Comparison of ENCODE assay signal across 11 cellular contexts in the genomic region with DNA sequence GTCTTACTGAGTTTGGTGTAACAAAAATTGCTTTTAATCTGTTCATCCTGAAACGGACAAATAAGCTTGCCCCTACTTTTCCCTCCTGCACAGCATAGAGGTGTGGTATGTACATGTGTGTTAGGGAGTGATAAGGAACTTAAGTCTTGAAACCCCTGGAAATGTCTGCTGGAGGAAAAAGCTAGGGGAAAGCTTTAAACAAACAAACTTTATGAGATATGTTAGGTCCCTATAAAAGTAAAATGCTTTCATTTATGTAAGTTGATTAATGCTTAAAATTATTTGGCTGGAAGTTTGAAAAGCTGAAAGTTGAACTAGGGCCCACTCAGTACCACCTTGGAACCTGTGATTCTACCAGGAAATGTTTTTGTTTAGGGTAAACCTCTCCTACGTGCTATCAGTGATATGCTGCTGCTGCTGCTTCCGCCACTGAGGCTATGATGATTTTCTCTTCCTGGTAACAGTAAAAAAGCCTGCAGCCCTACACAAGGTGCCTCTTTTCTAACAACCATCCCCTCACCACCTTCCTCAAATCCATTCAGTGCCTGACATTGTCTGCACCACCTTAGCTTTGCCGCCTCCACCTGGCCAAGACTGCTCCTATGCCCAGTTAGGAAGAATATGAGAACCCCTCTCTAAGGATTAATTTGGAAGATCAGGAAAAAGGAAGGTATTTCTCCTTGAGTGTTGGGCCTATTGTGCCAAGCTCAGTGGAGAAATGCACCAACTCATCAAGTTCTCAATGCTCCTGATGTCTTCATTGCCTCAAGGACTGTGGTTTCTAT. TPM values are rescaled to one million over a fixed set of nuclear protein-coding genes. Genes with fewer than 3 reads are reported as not detected.
DNase-seq lines count a peak whose midpoint lies in the region; ATAC-seq, FAIRE-seq and TF ChIP-seq lines count a peak whose summit lies in the region.
"Had no signal": no experiment of that assay in that cellular context is flagged by ENCODE, and none has a peak within 500 bp of the region (broad histone marks: within the 10 kb centered on the region; RNA-seq: fewer than 3 reads in every experiment).

No MANE protein-coding gene starts in this region.

- H3K4me1 ChIP-seq in A673 (ENCODE audit: insufficient read depth, low read length, poor library complexity, severe bottlenecking) = peaks cover 6% of the 10 kb centered on the region
- peaks cover 28% of the 10 kb centered on the region for H3K4me1 ChIP-seq in DND-41 (ENCODE audit: insufficient read depth, low read length)
- H3K4me1 ChIP-seq in hepatocyte (ENCODE audit: insufficient read depth) = peaks cover 9% of the 10 kb centered on the region
- H3K4me1 ChIP-seq in trophoblast cell (ENCODE audit: control insufficient read depth in 1 of 2, insufficient read depth in 2 of 2, low read length in 2 of 2) = peaks cover 3% of the 10 kb centered on the region in 2 experiments
- H3K4me1 ChIP-seq: prostate gland had no signal

- no peaks in the 10 kb centered on the region; the same call in 1 of the 2 replicates for H4K20me1 ChIP-seq in DND-41 (ENCODE audit: insufficient read depth, low read length)
- peaks cover 16% of the 10 kb centered on the region for H4K20me1 ChIP-seq in hepatocyte (ENCODE audit: insufficient read depth, poor library complexity, severe bottlenecking)

- CTCF ChIA-PET in A673 (lab: Charles Lee) = interaction anchor here (0.6 kb wide), 1 partner anchor 16 kb away, joined by 3 read pairs; no protein-coding TSS in a partner anchor

- no TSS peak for BruUV-seq in A673 (replicated peaks; lab: Mats Ljungman, UMichigan)

- H4K12ac ChIP-seq in trophoblast cell (ENCODE audit: low read depth, low read length) = no peak overlapping the region

- DNase-seq in A673 (ENCODE audit: low spot score) (no peak), DND-41 (no peak), UCSD-AML1 (lab: John Stamatoyannopoulos, UW; ENCODE audit: unreplicated experiment) (peak; percentile 22), hepatocyte (ENCODE audit: low spot score) (no peak), trophoblast cell (no peak), H54 (ENCODE audit: insufficient read length, low spot score) (no peak), SKM-1 (lab: John Stamatoyannopoulos, UW; ENCODE audit: unreplicated experiment) (no peak), NCI-H2107 (lab: John Stamatoyannopoulos, UW) (no peak)
- DNase-seq: heart right ventricle had no signal

- no peaks in the 10 kb centered on the region for H3K9me3 ChIP-seq in A673 (ENCODE audit: low read depth, low read length, poor library complexity, severe bottlenecking)
- H3K9me3 ChIP-seq in DND-41 (ENCODE audit: insufficient read depth, low read length, severe bottlenecking) = no peaks in the 10 kb centered on the region
- H3K9me3 ChIP-seq in hepatocyte (ENCODE audit: low read depth) = no peaks in the 10 kb centered on the region
- H3K9me3 ChIP-seq in trophoblast cell (ENCODE audit: insufficient read depth, low read depth, low read length) = no peaks in the 10 kb centered on the region
- H3K9me3 ChIP-seq: heart right ventricle, prostate gland had no signal

- H2BK5ac ChIP-seq in trophoblast cell (ENCODE audit: low read depth, low read length, poor library complexity) = no peak overlapping the region

- H2BK12ac ChIP-seq in trophoblast cell (ENCODE audit: low read length) = no peak overlapping the region

- H2AK5ac ChIP-seq in trophoblast cell (ENCODE audit: low read length) = no peak overlapping the region

- no peak overlapping the region for H3K14ac ChIP-seq in trophoblast cell (ENCODE audit: low read length)

- no peak overlapping the region for H4K8ac ChIP-seq in trophoblast cell (ENCODE audit: low read depth, low read length)

- 53% methylated on average over 4 of the region's 4 CpGs for WGBS in hepatocyte (ENCODE audit: low lambda C conversion rate, missing lambda C conversion rate)
- WGBS in trophoblast cell (ENCODE audit: extremely low coverage, insufficient coverage, insufficient read length) = no CpG with 5 or more reads among the region's 4 CpGs

- H3K23ac ChIP-seq in trophoblast cell (ENCODE audit: low read length) = no peak overlapping the region

- no peak for FAIRE-seq in H54 (lab: Jason Lieb, UNC)

- no peak overlapping the region for H3K9ac ChIP-seq in DND-41 (ENCODE audit: low read depth, low read length)
- no peak overlapping the region for H3K9ac ChIP-seq in trophoblast cell (ENCODE audit: low read length)

- no peak overlapping the region for H3K18ac ChIP-seq in trophoblast cell (ENCODE audit: low read length)

- TF ChIP-seq POLR2A in H54 (IDR thresholded peaks at IDR 0.05; ENCODE audit: low read depth, low read length) = no peak

- H3K9me2 ChIP-seq in hepatocyte (replicated peaks; ENCODE audit: insufficient read depth) = no peaks in the 10 kb centered on the region

- H3K4me2 ChIP-seq in DND-41 (ENCODE audit: insufficient read depth, low read length) (no peak overlapping the region), hepatocyte (no peak overlapping the region), trophoblast cell (ENCODE audit: low read length) (no peak overlapping the region)

- H3K36me3 ChIP-seq in A673 (ENCODE audit: insufficient read depth, low read length, poor library complexity, severe bottlenecking) (no peaks in the 10 kb centered on the region), DND-41 (ENCODE audit: insufficient read depth, low read length) (no peaks in the 10 kb centered on the region; the same call in 1 of the 2 replicates), hepatocyte (replicated peaks; ENCODE audit: insufficient read depth, low read depth) (no peaks in the 10 kb centered on the region), trophoblast cell (ENCODE audit: control insufficient read depth in 1 of 2, insufficient read depth in 2 of 2, low read length in 2 of 2) (no peaks in the 10 kb centered on the region)
- H3K36me3 ChIP-seq: heart right ventricle, prostate gland had no signal

- H3K27ac ChIP-seq in A673 (ENCODE audit: low read depth, low read length, poor library complexity, severe bottlenecking) (no peak overlapping the region), DND-41 (ENCODE audit: low read length) (no peak overlapping the region), hepatocyte (peak overlapping the region; percentile 19), trophoblast cell (ENCODE audit: low read depth, low read length) (no peak overlapping the region)
- H3K27ac ChIP-seq: prostate gland had no signal

- POLR2A ChIA-PET in A673 (lab: Charles Lee; ENCODE audit: low non-redundant PET) = no interaction called here

- no peak overlapping the region for H3K4me3 ChIP-seq in A673 (ENCODE audit: low read depth, low read length, poor library complexity, severe bottlenecking)
- H3K4me3 ChIP-seq in DND-41 (ENCODE audit: low read depth in 1 of 2, low read length in 2 of 2) = no peak overlapping the region
- no peak overlapping the region for H3K4me3 ChIP-seq in hepatocyte
- H3K4me3 ChIP-seq in trophoblast cell (ENCODE audit: low read depth, low read length) = no peak overlapping the region
- H3K4me3 ChIP-seq: heart right ventricle, lung, prostate gland had no signal

- H2AFZ ChIP-seq in DND-41 (ENCODE audit: low read depth, low read length) (no peak overlapping the region), hepatocyte (no peak overlapping the region), trophoblast cell (ENCODE audit: insufficient read depth, low read length, poor library complexity) (no peak overlapping the region)

- no peaks in the 10 kb centered on the region for H3K27me3 ChIP-seq in A673 (replicated peaks; ENCODE audit: insufficient read depth, low read depth, low read length, poor library complexity)
- no peaks in the 10 kb centered on the region for H3K27me3 ChIP-seq in DND-41 (ENCODE audit: insufficient read depth, low read length, poor library complexity)
- no peaks in the 10 kb centered on the region for H3K27me3 ChIP-seq in hepatocyte
- no peaks in the 10 kb centered on the region for H3K27me3 ChIP-seq in trophoblast cell (ENCODE audit: insufficient read depth, low read length)

- H3K79me2 ChIP-seq in DND-41 (ENCODE audit: insufficient read depth, low read length) (peaks cover 23% of the 10 kb centered on the region), hepatocyte (peaks cover 22% of the 10 kb centered on the region), trophoblast cell (ENCODE audit: control insufficient read depth, insufficient read depth, low read length, poor library complexity) (peaks cover 8% of the 10 kb centered on the region)

- H3K79me1 ChIP-seq in trophoblast cell (ENCODE audit: low read length) = peaks cover 17% of the 10 kb centered on the region

- no peak overlapping the region for H4K91ac ChIP-seq in trophoblast cell (ENCODE audit: low read depth, low read length)

- H3K4ac ChIP-seq in trophoblast cell (ENCODE audit: low read depth, low read length) = no peak overlapping the region

- no peak for ATAC-seq in DND-41 (ENCODE audit: insufficient read depth, low read depth)
- ATAC-seq: heart right ventricle had no signal

- intact Hi-C loops in A673 (cut with micrococcal nuclease; ENCODE audit: unreplicated experiment) = loop anchor here (5.0 kb wide), 1 partner anchor 52 kb away; no protein-coding TSS in a partner anchor

- 0 out of 2 replicates have a peak, but pooled peaks have one; percentile 11 for TF ChIP-seq CTCF in A673 (conservative IDR thresholded peaks at IDR 0.05; ENCODE audit: low read depth, low read length)
- peak; percentile 14 for TF ChIP-seq CTCF in DND-41 (IDR thresholded peaks at IDR 0.05; ENCODE audit: borderline replicate concordance, extremely low read depth, low read length, poor library complexity, severe bottlenecking)
- no peak for TF ChIP-seq CTCF in hepatocyte (IDR thresholded peaks at IDR 0.05; ENCODE audit: poor library complexity)

- no peak overlapping the region for H2BK120ac ChIP-seq in trophoblast cell (ENCODE audit: insufficient read depth, low read length, poor library complexity)

RNA-seq across cellular contexts. Expression of a gene that starts 2.5 kb away (rescaled TPM):
- total RNA-seq in A673 (2021) (138 and 142 TPM in 2 replicates), hepatocyte (108 and 111 TPM in 2 replicates)
- polyA plus RNA-seq in hepatocyte = 18.4 and 25.2 TPM in 2 replicates
- 43.5 and 45.4 TPM in 2 replicates for polyA plus RNA-seq in trophoblast cell (2013)
